Comparison of ENCODE assay signal across 34 cellular contexts in genomic region chr6:16827627-16828026, GRCh38.
"Had no signal": no experiment of that assay in that cellular context is flagged by ENCODE, and none has a peak within 500 bp of the region (broad histone marks: within the 10 kb centered on the region; RNA-seq: fewer than 3 reads in every experiment).

No MANE protein-coding gene starts in this region.

- H3K9me3 ChIP-seq: MG63, SJCRH30 had no signal

- ATAC-seq: K562, Panc1, Right ventricle myocardium inferior, SK-N-SH treated with all-trans-retinoic acid at 6 μM for 48 hours had no signal

- DNase-seq: Kasumi-1, KG1, MG63, NCI-H1048, NCI-H1092 treated with DMSO at 0.1 percent for 48 hours, NCI-H1105 treated with DMSO at 0.1 percent for 48 hours, NCI-H1417, NCI-H1436, NCI-H146, NCI-H1694, NCI-H187, NCI-H1930, NCI-H2029 treated with DMSO at 0.1 percent for 48 hours, NCI-H2081 treated with DMSO at 0.1 percent for 48 hours, NCI-H2107, NCI-H2171, NCI-H226, NCI-H446 treated with DMSO at 0.1 percent for 48 hours, NCI-H510A, NCI-H524, NCI-H526, NCI-H69, NCI-H748 treated with DMSO at 0.1 percent for 48 hours, NCI-H82, PC-9, SHP77, SIG-M5, SJCRH30 had no signal

- H3K27ac ChIP-seq: PC-9, RWPE1, SJCRH30, SK-N-MC had no signal

- H3K36me3 ChIP-seq: MG63, SJCRH30 had no signal

- H3K4me3 ChIP-seq: K562, MG63, PC-9, SJCRH30, SK-N-MC had no signal

- H2AFZ ChIP-seq: PC-9 had no signal

- H3K4me1 ChIP-seq: SJCRH30 had no signal

- H3K4me2 ChIP-seq: PC-9 had no signal

- H3K27me3 ChIP-seq: MG63, SJCRH30 had no signal
